1 cellular context compared by ENCODE assay signal in the genomic region with DNA sequence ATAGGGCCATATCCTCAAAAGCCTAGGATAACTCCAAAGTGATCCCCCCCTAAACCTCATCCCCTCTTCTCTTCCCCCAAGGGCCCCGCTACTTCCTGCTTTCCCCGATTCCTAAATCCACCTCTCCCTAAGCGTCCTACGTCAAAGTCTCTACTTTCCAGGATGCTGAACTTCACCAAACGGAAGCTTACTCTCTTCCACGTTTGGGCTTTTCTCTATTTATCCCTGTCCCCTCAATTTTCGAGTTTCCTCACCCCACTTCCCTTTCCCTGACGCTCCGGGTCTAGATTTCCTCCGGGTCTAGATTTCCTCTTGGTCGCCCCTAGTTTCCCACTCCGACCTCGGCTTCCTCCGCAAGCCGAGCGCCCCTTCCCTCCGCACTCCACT.
A peak's percentile ranks its signal among the peaks of the same experiment; 100 is the strongest.
TF ChIP-seq lines count a peak whose summit lies in the region.

No MANE protein-coding gene starts in this region.

TF ChIP-seq in GM12878, 131 proteins besides CTCF, POLR2A, EP300 and RAD21:
- TF ChIP-seq EED (IDR thresholded peaks at IDR 0.05; ENCODE audit: low read depth) = no peak
- peak; percentile 47; the same call in 1 of the 2 replicates for TF ChIP-seq SPI1 (IDR thresholded peaks at IDR 0.05; ENCODE audit: borderline replicate concordance, insufficient read depth, low read depth, low read length)
- TF ChIP-seq RFX5 (IDR thresholded peaks at IDR 0.05; ENCODE audit: low read depth, low read length) = no peak
- TF ChIP-seq ESRRA (IDR thresholded peaks at IDR 0.05; ENCODE audit: low read length) = no peak
- TF ChIP-seq SUPT20H (IDR thresholded peaks at IDR 0.05; ENCODE audit: borderline replicate concordance, control insufficient read depth, low read depth, low read length) = no peak
- TF ChIP-seq SIX5 (IDR thresholded peaks at IDR 0.05; ENCODE audit: low read depth, low read length, severe bottlenecking) = no peak
- 0 out of 2 replicates have a peak, but pooled peaks have one; percentile 13 for TF ChIP-seq GABPA (IDR thresholded peaks at IDR 0.05; ENCODE audit: low read depth)
- TF ChIP-seq FOXM1 (IDR thresholded peaks at IDR 0.05; ENCODE audit: low read depth, low read length) = no peak
- TF ChIP-seq IKZF2 (IDR thresholded peaks at IDR 0.05) = peak; percentile 52 to 65; a peak in 1 of 4 replicates
